In genomic region chr2:118312963-118313756, GRCh38 we compare ENCODE assay signal across 14 cellular contexts.
DNase-seq lines count a peak whose midpoint lies in the region; FAIRE-seq and TF ChIP-seq lines count a peak whose summit lies in the region.
"Had no signal": no experiment of that assay in that cellular context is flagged by ENCODE, and none has a peak within 500 bp of the region (broad histone marks: within the 10 kb centered on the region; RNA-seq: fewer than 3 reads in every experiment).

No MANE protein-coding gene starts in this region.

- no peaks in the 10 kb centered on the region for H3K4me1 ChIP-seq in endodermal cell (ENCODE audit: control insufficient read depth, insufficient read depth, low read length)

- peaks cover 74% of the 10 kb centered on the region for H3K27me3 Mint-ChIP-seq in endodermal cell (ENCODE audit: insufficient read depth)
- H3K27me3 Mint-ChIP-seq in nephron (ENCODE audit: low read depth): peaks cover 6% of the 10 kb centered on the region

- intact Hi-C loops in posterior vena cava (cut with DNase I): no loop called here

- no peak overlapping the region for H3K27ac ChIP-seq in endodermal cell (ENCODE audit: low read depth, low read length)
- H3K27ac ChIP-seq: ovary had no signal

- WGBS in endodermal cell (ENCODE audit: insufficient coverage in 1 of 2, insufficient read length in 1 of 2), 2 experiments: 25 to 32% methylated on average over 1 to 3 of the region's 4 CpGs

- no peaks in the 10 kb centered on the region for H3K9me3 Mint-ChIP-seq in endodermal cell
- H3K9me3 Mint-ChIP-seq in nephron: no peaks in the 10 kb centered on the region
- H3K9me3 Mint-ChIP-seq: activated naive CD8-positive, alpha-beta T cell treated with anti-CD3 and anti-CD28 coated beads, Interleukin-2, amount 50 U/mL, for 24 hours had no signal

- H3K27me3 ChIP-seq in endodermal cell (ENCODE audit: control insufficient read depth, insufficient read depth, low read length, poor library complexity, severe bottlenecking): peaks cover 62% of the 10 kb centered on the region
- H3K27me3 ChIP-seq: ovary had no signal

- peak; percentile 43 for DNase-seq in ELF-1 (ENCODE audit: low read depth, low spot score)
- peak; percentile 6 for DNase-seq in LHCN-M2 (ENCODE audit: low read depth)
- DNase-seq in endodermal cell: peak; percentile 85
- DNase-seq in T-helper 1 cell: no peak
- DNase-seq in posterior vena cava (ENCODE audit: low spot score): no peak
- DNase-seq in HTR-8/SVneo (ENCODE audit: insufficient read length, low spot score): no peak
- DNase-seq: activated naive CD8-positive, alpha-beta T cell treated with anti-CD3 and anti-CD28 coated beads, Interleukin-2, amount 50 U/mL, for 24 hours; Calu3; GDM1; IMR-90; NCI-H1930; NCI-H774; ovary had no signal

- TF ChIP-seq CTCF in endodermal cell (conservative IDR thresholded peaks at IDR 0.05): peak; percentile 74
- no peak for TF ChIP-seq CTCF in nephron (IDR thresholded peaks at IDR 0.05; ENCODE audit: unreplicated experiment in 3 of 3)

- H3K4me1 Mint-ChIP-seq in endodermal cell (peaks cover 15% of the 10 kb centered on the region), nephron (peaks cover 30% of the 10 kb centered on the region)

- H3K4me3 Mint-ChIP-seq in endodermal cell: no peak overlapping the region
- peak overlapping the region in 2 of 3 experiments; percentile 24 to 25 for H3K4me3 Mint-ChIP-seq in nephron
- H3K4me3 Mint-ChIP-seq: activated naive CD8-positive, alpha-beta T cell treated with anti-CD3 and anti-CD28 coated beads, Interleukin-2, amount 50 U/mL, for 24 hours had no signal

- no peaks in the 10 kb centered on the region for H3K36me3 ChIP-seq in endodermal cell (ENCODE audit: control insufficient read depth, insufficient read depth, low read length)
- H3K36me3 ChIP-seq: ovary had no signal

- H3K9ac ChIP-seq in endodermal cell (ENCODE audit: extremely low read depth, low read length, poor library complexity, severe bottlenecking): no peak overlapping the region

- no peaks in the 10 kb centered on the region for H3K9me3 ChIP-seq in endodermal cell (ENCODE audit: control insufficient read depth, low read length)
- H3K9me3 ChIP-seq: ovary had no signal

- H3K27ac Mint-ChIP-seq in endodermal cell (no peak overlapping the region), nephron (peak overlapping the region; percentile 17 to 47 (median 34))
- H3K27ac Mint-ChIP-seq: activated naive CD8-positive, alpha-beta T cell treated with anti-CD3 and anti-CD28 coated beads, Interleukin-2, amount 50 U/mL, for 24 hours had no signal

- H3K4me3 ChIP-seq in endodermal cell (ENCODE audit: low read length): no peak overlapping the region
- H3K4me3 ChIP-seq: ovary had no signal

- no peaks in the 10 kb centered on the region for H3K36me3 Mint-ChIP-seq in endodermal cell (ENCODE audit: low read depth)
- no peaks in the 10 kb centered on the region for H3K36me3 Mint-ChIP-seq in nephron (ENCODE audit: low read depth)

- no peak for FAIRE-seq in HTR-8/SVneo (lab: Jason Lieb, UNC)

Comparison
In these comparisons a context has a peak if more than half of its experiments do, and no peak if none do; other contexts are left out.
1. DNase-seq: peak in ELF-1 (single experiment), LHCN-M2 (single experiment) and endodermal cell (single experiment); none in T-helper 1 cell (0 of 5), posterior vena cava (single experiment) and HTR-8/SVneo (single experiment).